ENCODE assay signal across 17 cellular contexts in the genomic region with DNA sequence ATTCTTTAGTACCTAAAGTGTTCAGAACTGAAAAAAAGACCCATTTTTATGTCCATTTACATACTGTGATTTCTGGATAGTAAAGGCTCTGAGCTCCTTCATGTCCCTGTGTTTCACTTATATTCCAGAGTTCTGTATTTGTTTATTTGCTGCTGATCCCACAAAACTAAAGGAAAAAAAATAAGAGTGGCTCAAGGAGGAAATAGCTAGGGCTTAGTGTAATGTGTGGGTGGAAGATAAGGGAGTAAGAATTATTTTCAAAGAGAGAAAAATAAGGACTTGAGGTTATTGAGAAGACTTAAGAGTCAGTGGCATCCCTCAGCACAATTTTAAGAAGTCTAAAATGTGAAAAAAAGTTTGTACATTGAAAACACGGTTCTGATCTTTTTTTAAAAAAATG. TPM values are rescaled to one million over a fixed set of nuclear protein-coding genes. Genes with fewer than 3 reads are reported as not detected.
"Had no signal": no experiment of that assay in that cellular context is flagged by ENCODE, and none has a peak within 500 bp of the region (broad histone marks: within the 10 kb centered on the region; RNA-seq: fewer than 3 reads in every experiment).

No MANE protein-coding gene starts in this region.

- H3K4me3 Mint-ChIP-seq: activated CD4-positive, alpha-beta T cell treated with anti-CD3 and anti-CD28 coated beads, Interleukin-2, amount 10 ng/mL, durations not matched to agents 7 days and 5 days; activated naive CD4-positive, alpha-beta T cell treated with anti-CD3 and anti-CD28 coated beads, Interleukin-2, amount 50 U/mL, for 24 hours; naive thymus-derived CD8-positive, alpha-beta T cell; T-helper 17 cell had no signal

- H3K27ac Mint-ChIP-seq: activated CD4-positive, alpha-beta T cell treated with anti-CD3 and anti-CD28 coated beads, Interleukin-2, amount 10 ng/mL, durations not matched to agents 7 days and 5 days; activated naive CD4-positive, alpha-beta T cell treated with anti-CD3 and anti-CD28 coated beads, Interleukin-2, amount 50 U/mL, for 24 hours; naive thymus-derived CD8-positive, alpha-beta T cell; T-helper 17 cell had no signal

- H3K9me3 ChIP-seq: mucosa of descending colon, tibial artery, uterus had no signal

- H3K27me3 ChIP-seq: tibial artery, uterus had no signal

- H3K36me3 Mint-ChIP-seq: activated naive CD4-positive, alpha-beta T cell treated with anti-CD3 and anti-CD28 coated beads, Interleukin-2, amount 50 U/mL, for 24 hours had no signal

- H3K36me3 ChIP-seq: tibial artery, uterus had no signal

- H3K4me1 ChIP-seq: uterus had no signal

- H3K4me3 ChIP-seq: coronary artery, lung, mucosa of descending colon, tibial artery, uterus had no signal

- H3K4me1 Mint-ChIP-seq: activated CD4-positive, alpha-beta T cell treated with anti-CD3 and anti-CD28 coated beads, Interleukin-2, amount 10 ng/mL, durations not matched to agents 7 days and 5 days; activated naive CD4-positive, alpha-beta T cell treated with anti-CD3 and anti-CD28 coated beads, Interleukin-2, amount 50 U/mL, for 24 hours; naive thymus-derived CD8-positive, alpha-beta T cell; T-helper 17 cell had no signal

- DNase-seq: activated CD4-positive, alpha-beta T cell treated with anti-CD3 and anti-CD28 coated beads, Interleukin-2, amount 10 ng/mL, durations not matched to agents 7 days and 5 days; activated CD4-positive, CD25-positive, alpha-beta regulatory T cell; amygdala; effector CD8-positive, alpha-beta T cell; hypothalamus; left cardiac atrium; mucosa of descending colon; naive thymus-derived CD8-positive, alpha-beta T cell; occipital lobe; T-helper 17 cell; tibial artery; uterus had no signal

- H3K9me3 Mint-ChIP-seq: activated CD4-positive, alpha-beta T cell treated with anti-CD3 and anti-CD28 coated beads, Interleukin-2, amount 10 ng/mL, durations not matched to agents 7 days and 5 days had no signal

- H3K27ac ChIP-seq: coronary artery, epithelial cell of prostate, tibial artery, uterus had no signal

RNA-seq across cellular contexts. Expression of gene ENTREP1, which starts 46.0 kb away (rescaled TPM):
- total RNA-seq: activated CD4-positive, alpha-beta T cell treated with anti-CD3 and anti-CD28 coated beads, Interleukin-2, amount 10 ng/mL, durations not matched to agents 7 days and 5 days; activated CD8-positive, alpha-beta memory T cell treated with anti-CD3 and anti-CD28 coated beads for 36 hours; naive thymus-derived CD8-positive, alpha-beta T cell had no signal
- polyA plus RNA-seq: naive thymus-derived CD8-positive, alpha-beta T cell had no signal
